3 cellular contexts compared by ENCODE assay signal in genomic region chr18:23405626-23406025, GRCh38.
TF ChIP-seq lines count a peak whose summit lies in the region.

No MANE protein-coding gene starts in this region.

TF ChIP-seq in HepG2, 621 proteins besides CTCF, POLR2A, EP300 and RAD21:
- TF ChIP-seq MYPOP (CRISPR knock-in tag; IDR thresholded peaks at IDR 0.05) (no peak), ZSCAN5A (CRISPR knock-in tag; IDR thresholded peaks at IDR 0.05; ENCODE audit: borderline replicate concordance) (no peak), FIP1L1 (IDR thresholded peaks at IDR 0.05; ENCODE audit: borderline replicate concordance, insufficient read depth, low read depth, low read length) (no peak), AHR (CRISPR knock-in tag; IDR thresholded peaks at IDR 0.05) (no peak)

TF ChIP-seq in GM12878, 131 proteins besides CTCF, POLR2A, EP300 and RAD21 (continues in another document):
- TF ChIP-seq E4F1 (IDR thresholded peaks at IDR 0.05; ENCODE audit: borderline replicate concordance, partially characterized antibody) (no peak), CUX1 (IDR thresholded peaks at IDR 0.05; ENCODE audit: insufficient replicate concordance, low read depth, low read length) (no peak), E2F8 (IDR thresholded peaks at IDR 0.05; ENCODE audit: low read depth, partially characterized antibody) (no peak), BACH1 (IDR thresholded peaks at IDR 0.05; ENCODE audit: borderline replicate concordance) (no peak), FOXM1 (IDR thresholded peaks at IDR 0.05; ENCODE audit: low read depth, low read length) (no peak), BHLHE40 (IDR thresholded peaks at IDR 0.05; ENCODE audit: borderline replicate concordance in 1 of 2, low read depth in 2 of 2, low read length in 1 of 2) (no peak), CREB1 (IDR thresholded peaks at IDR 0.05; ENCODE audit: low read depth) (no peak), SMAD1 (IDR thresholded peaks at IDR 0.05; ENCODE audit: low read depth, partially characterized antibody) (no peak), NKRF (conservative IDR thresholded peaks at IDR 0.05) (no peak), NFYA (IDR thresholded peaks at IDR 0.05; ENCODE audit: borderline replicate concordance, low read depth, low read length) (no peak), IKZF1 (conservative IDR thresholded peaks at IDR 0.05) (no peak), MEF2B (IDR thresholded peaks at IDR 0.05; ENCODE audit: partially characterized antibody, poor library complexity, severe bottlenecking) (no peak)

TF ChIP-seq in SK-N-SH, 30 proteins besides CTCF, POLR2A, EP300 and RAD21:
- TF ChIP-seq USF1 (IDR thresholded peaks at IDR 0.05; ENCODE audit: borderline replicate concordance, low read depth), result no peak
- no peak for TF ChIP-seq NFIC (IDR thresholded peaks at IDR 0.05; ENCODE audit: borderline replicate concordance)
- TF ChIP-seq GATA2 (CRISPR knock-in tag; IDR thresholded peaks at IDR 0.05), result no peak
- TF ChIP-seq TCF12 (IDR thresholded peaks at IDR 0.05), result no peak
- no peak for TF ChIP-seq NRF1 (IDR thresholded peaks at IDR 0.05; ENCODE audit: low read depth, low read length)
- TF ChIP-seq TAF1 (IDR thresholded peaks at IDR 0.05; ENCODE audit: borderline replicate concordance, low read depth, low read length), result no peak
- TF ChIP-seq MAX (IDR thresholded peaks at IDR 0.05; ENCODE audit: low read depth), result no peak
- no peak for TF ChIP-seq ELF1 (IDR thresholded peaks at IDR 0.05)
